In the genomic region with DNA sequence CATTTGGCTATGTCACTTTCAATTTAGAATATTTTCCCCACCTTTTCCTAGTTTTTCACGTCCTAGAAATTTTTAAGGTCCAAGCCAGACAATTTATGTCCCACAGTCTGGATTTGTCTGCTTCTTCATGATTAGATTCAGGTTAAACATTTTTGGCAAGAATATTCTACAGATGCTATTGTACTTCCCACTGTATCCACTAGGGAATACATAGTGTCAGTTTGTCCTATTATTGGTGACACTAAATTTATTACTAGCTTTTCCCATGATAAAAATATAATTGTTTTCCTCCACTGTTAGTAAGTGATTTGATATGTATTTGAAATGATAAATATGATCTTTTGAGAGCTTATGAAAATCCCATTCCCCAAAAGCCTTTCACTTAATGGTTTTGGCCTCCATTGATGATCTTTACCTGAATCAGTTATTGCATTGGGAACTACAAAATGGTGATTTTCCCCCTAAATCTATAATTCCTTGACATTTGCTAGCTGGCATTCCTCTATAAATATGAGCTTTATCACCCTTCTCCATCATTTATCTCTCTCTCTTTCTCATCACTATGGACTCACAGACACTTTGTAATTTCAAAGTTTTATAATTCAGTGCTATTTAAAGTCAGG, we compare ENCODE assay signal across 11 cellular contexts. TPM values are rescaled to one million over a fixed set of nuclear protein-coding genes. Genes with fewer than 3 reads are reported as not detected.
A peak's percentile ranks its signal among the peaks of the same experiment; 100 is the strongest.
DNase-seq lines count a peak whose midpoint lies in the region; ATAC-seq and TF ChIP-seq lines count a peak whose summit lies in the region.
"Had no signal": no experiment of that assay in that cellular context is flagged by ENCODE, and none has a peak within 500 bp of the region (broad histone marks: within the 10 kb centered on the region; RNA-seq: fewer than 3 reads in every experiment).

No MANE protein-coding gene starts in this region.

- 41 to 61% methylated on average over 1 of the region's 1 CpG for WGBS in body of pancreas, 2 donors
- WGBS in mesenchymal stem cell: 89% methylated on average over 1 of the region's 1 CpG

- DNase-seq in BJ (ENCODE audit: low read depth): no peak
- no peak for DNase-seq in body of pancreas
- DNase-seq in mesenchymal stem cell: peak; percentile 15
- no peak for DNase-seq in NCI-H345 treated with DMSO at 0.1 percent for 48 hours (lab: John Stamatoyannopoulos, UW; ENCODE audit: unreplicated experiment)
- no peak for DNase-seq in SIG-M5 (lab: John Stamatoyannopoulos, UW)
- DNase-seq: activated CD4-positive, alpha-beta memory T cell treated with anti-CD3 and anti-CD28 coated beads, Interleukin-2, amount 10 ng/mL, durations not matched to agents 7 days and 5 days; activated naive CD8-positive, alpha-beta T cell treated with anti-CD3 and anti-CD28 coated beads for 36 hours; NCI-H446 had no signal

- no peaks in the 10 kb centered on the region; the same call in 1 of the 2 replicates for H4K20me1 ChIP-seq in KMS-11 (ENCODE audit: insufficient read depth)

- no peak overlapping the region for H2AK5ac ChIP-seq in mesenchymal stem cell (ENCODE audit: low read length, severe bottlenecking)

- no peak overlapping the region for H3K9ac ChIP-seq in KMS-11
- H3K9ac ChIP-seq in mesenchymal stem cell (ENCODE audit: low read length): no peak overlapping the region

- H2BK12ac ChIP-seq in mesenchymal stem cell (ENCODE audit: low read length in 2 of 2): no peak overlapping the region

- ATAC-seq in body of pancreas: no peak
- no peak for ATAC-seq in GM18519 (IDR thresholded peaks at IDR 0.05; ENCODE audit: low FRiP score, unreplicated experiment)
- ATAC-seq in GM21447 (IDR thresholded peaks at IDR 0.05; ENCODE audit: unreplicated experiment): no peak

- no peak for TF ChIP-seq POLR2A in body of pancreas (IDR thresholded peaks at IDR 0.05)

- H3K27ac ChIP-seq in KMS-11: no peak overlapping the region
- H3K27ac ChIP-seq in body of pancreas: no peak overlapping the region
- no peak overlapping the region for H3K27ac ChIP-seq in mesenchymal stem cell (ENCODE audit: low read length, poor library complexity, severe bottlenecking)

- POLR2A ChIA-PET in BJ (lab: Charles Lee): no interaction called here

- no peak overlapping the region for H4K8ac ChIP-seq in mesenchymal stem cell (ENCODE audit: low read length)

- H3K79me2 ChIP-seq in KMS-11 (ENCODE audit: insufficient read depth, low read depth): no peaks in the 10 kb centered on the region

- intact Hi-C loops in body of pancreas (cut with DNase I): no loop called here

- no peak overlapping the region for H2BK15ac ChIP-seq in mesenchymal stem cell (ENCODE audit: low read depth, poor library complexity, severe bottlenecking)

- H3K9me3 ChIP-seq in body of pancreas (no peaks in the 10 kb centered on the region), mesenchymal stem cell (ENCODE audit: control insufficient read depth, low read length) (no peaks in the 10 kb centered on the region)

- no peak overlapping the region for H2BK120ac ChIP-seq in mesenchymal stem cell (ENCODE audit: low read depth, low read length)

- H3K36me3 ChIP-seq in BJ (ENCODE audit: control insufficient read depth, insufficient read depth, low read length) (no peaks in the 10 kb centered on the region), KMS-11 (ENCODE audit: insufficient read depth) (no peaks in the 10 kb centered on the region), body of pancreas (replicated peaks in 1 of 2; ENCODE audit: insufficient read depth in 1 of 2, low read depth in 2 of 2) (no peaks in the 10 kb centered on the region), mesenchymal stem cell (ENCODE audit: control insufficient read depth in 1 of 2, insufficient read depth in 2 of 2, low read depth in 1 of 2, low read length in 2 of 2) (no peaks in the 10 kb centered on the region)

- H3K4me2 ChIP-seq in KMS-11 (no peak overlapping the region), mesenchymal stem cell (ENCODE audit: low read length, poor library complexity, severe bottlenecking) (no peak overlapping the region)

- no peak overlapping the region for H3K18ac ChIP-seq in mesenchymal stem cell (ENCODE audit: low read depth in 1 of 2, low read length in 2 of 2)

- CTCF ChIA-PET in BJ (lab: Yijun Ruan, JAX): interaction anchor here (0.8 to 3.3 kb wide), 13 partner anchors 10 to 277 kb away, joined by 3 to 14 read pairs (median 4); partner anchors contain the start of gene PPM1L

- no peak overlapping the region for H3K4ac ChIP-seq in mesenchymal stem cell (ENCODE audit: low read depth in 1 of 2, low read length in 2 of 2)

- TF ChIP-seq CTCF in BJ (IDR thresholded peaks at IDR 0.05; ENCODE audit: insufficient read depth, low read depth, low read length) (peak; percentile 52; the same call in 1 of the 2 replicates), KMS-11 (conservative IDR thresholded peaks at IDR 0.05; ENCODE audit: low read depth, low read length) (peak; percentile 60), body of pancreas (IDR thresholded peaks at IDR 0.05) (peak in 6 of 7 experiments; percentile 30 to 47 (median 42))

- H2AFZ ChIP-seq in KMS-11 (ENCODE audit: low read depth) (no peak overlapping the region), mesenchymal stem cell (ENCODE audit: low read depth, low read length) (no peak overlapping the region)

- no peak overlapping the region for H3K14ac ChIP-seq in mesenchymal stem cell (ENCODE audit: low read length in 2 of 2)

- H3K4me1 ChIP-seq in KMS-11 (ENCODE audit: low read depth, poor library complexity, severe bottlenecking) (no peaks in the 10 kb centered on the region), body of pancreas (no peaks in the 10 kb centered on the region), mesenchymal stem cell (ENCODE audit: control insufficient read depth, insufficient read depth, low read depth, low read length) (no peaks in the 10 kb centered on the region)

- H3K27me3 ChIP-seq in BJ (ENCODE audit: control insufficient read depth, insufficient read depth, low read length): no peaks in the 10 kb centered on the region
- H3K27me3 ChIP-seq in KMS-11 (ENCODE audit: insufficient read depth, low read depth): no peaks in the 10 kb centered on the region
- H3K27me3 ChIP-seq in body of pancreas: no peaks in the 10 kb centered on the region
- H3K27me3 ChIP-seq in mesenchymal stem cell (ENCODE audit: control insufficient read depth in 1 of 2, insufficient read depth in 1 of 2, low read length in 2 of 2): no peaks in the 10 kb centered on the region

- H3K4me3 ChIP-seq in BJ (ENCODE audit: low read depth, low read length) (no peak overlapping the region), KMS-11 (IDR thresholded peaks at IDR 0.05; ENCODE audit: insufficient read depth, low read depth, low read length) (no peak overlapping the region), body of pancreas (no peak overlapping the region), mesenchymal stem cell (ENCODE audit: insufficient read depth in 1 of 2, low read depth in 1 of 2, low read length in 2 of 2) (no peak overlapping the region)

- H3K23ac ChIP-seq in mesenchymal stem cell (ENCODE audit: low read length in 2 of 2): no peak overlapping the region

- H2BK5ac ChIP-seq in mesenchymal stem cell (ENCODE audit: low read depth, low read length, poor library complexity, severe bottlenecking): no peak overlapping the region

- no peaks in the 10 kb centered on the region for H3K79me1 ChIP-seq in mesenchymal stem cell (replicated peaks; ENCODE audit: low read length, poor library complexity, severe bottlenecking)

- H4K91ac ChIP-seq in mesenchymal stem cell (ENCODE audit: low read length): no peak overlapping the region

RNA-seq across cellular contexts. Expression of gene ARL14, which starts 8.3 kb away (rescaled TPM):
- not detected in 2 replicates for polyA plus RNA-seq in BJ (2011; rRNA removed)
- not detected in 2 replicates for polyA minus RNA-seq in BJ (2011; rRNA and poly(A)+ RNA removed)
- total RNA-seq in body of pancreas: 1 to 10 TPM; 2.3 to 8.8 TPM
- 0.03 TPM for polyA plus RNA-seq in mesenchymal stem cell (2013, experiment 1 of 2)
- not detected for polyA plus RNA-seq in mesenchymal stem cell (2013, experiment 2 of 2)
- total RNA-seq: activated CD4-positive, alpha-beta memory T cell treated with anti-CD3 and anti-CD28 coated beads, Interleukin-2, amount 10 ng/mL, durations not matched to agents 7 days and 5 days; activated naive CD8-positive, alpha-beta T cell treated with anti-CD3 and anti-CD28 coated beads for 36 hours had no signal
